ENCODE assay signal across 11 cellular contexts in genomic region chr5:111472579-111472978, GRCh38. TPM values are rescaled to one million over a fixed set of nuclear protein-coding genes. Genes with fewer than 3 reads are reported as not detected.
DNase-seq lines count a peak whose midpoint lies in the region; ATAC-seq and TF ChIP-seq lines count a peak whose summit lies in the region.
"Had no signal": no experiment of that assay in that cellular context is flagged by ENCODE, and none has a peak within 500 bp of the region (broad histone marks: within the 10 kb centered on the region; RNA-seq: fewer than 3 reads in every experiment).

No MANE protein-coding gene starts in this region.

- H2AFZ ChIP-seq in hepatocyte = no peak overlapping the region

- TF ChIP-seq CTCF in CD4-positive, alpha-beta T cell (IDR thresholded peaks at IDR 0.05) = no peak
- TF ChIP-seq CTCF in hepatocyte (IDR thresholded peaks at IDR 0.05; ENCODE audit: poor library complexity) = no peak

- H3K36me3 Mint-ChIP-seq in CD4-positive, alpha-beta T cell (ENCODE audit: low read depth) = peaks cover 76% of the 10 kb centered on the region
- H3K36me3 Mint-ChIP-seq in activated naive CD4-positive, alpha-beta T cell treated with anti-CD3 and anti-CD28 coated beads, Interleukin-2, amount 50 U/mL, for 72 hours = peaks cover 6 to 10% of the 10 kb centered on the region in 2 donors

- no peak overlapping the region for H3K4me3 Mint-ChIP-seq in CD4-positive, alpha-beta T cell

- WGBS in hepatocyte (ENCODE audit: low lambda C conversion rate, missing lambda C conversion rate) = 77% methylated on average over 3 of the region's 3 CpGs

- H3K9me3 Mint-ChIP-seq in CD4-positive, alpha-beta T cell = no peaks in the 10 kb centered on the region
- H3K9me3 Mint-ChIP-seq in activated naive CD4-positive, alpha-beta T cell treated with anti-CD3 and anti-CD28 coated beads, Interleukin-2, amount 50 U/mL, for 72 hours = peaks cover 0 to 7% of the 10 kb centered on the region in 2 donors

- H3K27ac ChIP-seq in CD4-positive, alpha-beta T cell (ENCODE audit: low read depth, low read length) = no peak overlapping the region
- no peak overlapping the region for H3K27ac ChIP-seq in hepatocyte

- POLR2A ChIA-PET in CD4-positive, alpha-beta T cell (lab: Charles Lee) = interaction anchor here (0.8 to 1.0 kb wide), 2 partner anchors 8 to 16 kb away, joined by 3 read pairs; no protein-coding TSS in a partner anchor

- H3K9me2 ChIP-seq in hepatocyte (replicated peaks; ENCODE audit: insufficient read depth) = no peaks in the 10 kb centered on the region

- CTCF ChIA-PET in CD4-positive, alpha-beta T cell (lab: Charles Lee) = no interaction called here

- H3K4me1 Mint-ChIP-seq in CD4-positive, alpha-beta T cell (ENCODE audit: low read depth) = peaks cover 9% of the 10 kb centered on the region

- H3K4me1 ChIP-seq in hepatocyte (ENCODE audit: insufficient read depth) = no peaks in the 10 kb centered on the region

- H3K27ac Mint-ChIP-seq in CD4-positive, alpha-beta T cell = peak overlapping the region; percentile 77
- peak overlapping the region; percentile 58 to 63 for H3K27ac Mint-ChIP-seq in activated naive CD4-positive, alpha-beta T cell treated with anti-CD3 and anti-CD28 coated beads, Interleukin-2, amount 50 U/mL, for 72 hours

- H3K4me3 ChIP-seq in hepatocyte = no peak overlapping the region

- no peak for DNase-seq in CD4-positive, alpha-beta T cell
- no peak for DNase-seq in activated naive CD4-positive, alpha-beta T cell treated with anti-CD3 and anti-CD28 coated beads, Interleukin-2, amount 50 U/mL, for 72 hours (ENCODE audit: low spot score in 2 of 2)
- DNase-seq in hepatocyte (ENCODE audit: low spot score) (no peak), ecto neural progenitor cell (ENCODE audit: low spot score) (no peak), NCI-H1417 treated with DMSO at 0.1 percent for 48 hours (lab: John Stamatoyannopoulos, UW) (no peak)
- DNase-seq: activated effector memory CD4-positive, alpha-beta T cell treated with anti-CD3 and anti-CD28 coated beads, Interleukin-2, amount 50 U/mL, for 16 hours; GOT3; SW 1271 had no signal

- no peaks in the 10 kb centered on the region for H3K27me3 ChIP-seq in CD4-positive, alpha-beta T cell (ENCODE audit: control insufficient read depth, insufficient read depth, low read length)
- no peaks in the 10 kb centered on the region for H3K27me3 ChIP-seq in hepatocyte

- H3K79me2 ChIP-seq in hepatocyte = no peaks in the 10 kb centered on the region

- ATAC-seq in CD4-positive, alpha-beta T cell (ENCODE audit: poor library complexity) = no peak
- ATAC-seq in GM19351 (IDR thresholded peaks at IDR 0.05; ENCODE audit: unreplicated experiment) = peak; percentile 52
- ATAC-seq in HG03457 (IDR thresholded peaks at IDR 0.05; ENCODE audit: unreplicated experiment) = peak; percentile 74
- ATAC-seq in activated naive CD4-positive, alpha-beta T cell treated with anti-CD3 and anti-CD28 coated beads, Interleukin-2, amount 50 U/mL, for 72 hours = no peak
- no peak for ATAC-seq in GM21526 (IDR thresholded peaks at IDR 0.05; ENCODE audit: low FRiP score, unreplicated experiment)

- intact Hi-C loops in CD4-positive, alpha-beta T cell (cut with DNase I, micrococcal nuclease) = no loop called here

- no peak overlapping the region for H3K4me2 ChIP-seq in hepatocyte

- no peaks in the 10 kb centered on the region for H3K36me3 ChIP-seq in hepatocyte (replicated peaks; ENCODE audit: insufficient read depth, low read depth)

- no peaks in the 10 kb centered on the region for H3K9me3 ChIP-seq in CD4-positive, alpha-beta T cell (ENCODE audit: control insufficient read depth, low read length)
- no peaks in the 10 kb centered on the region for H3K9me3 ChIP-seq in hepatocyte (ENCODE audit: low read depth)

- H4K20me1 ChIP-seq in hepatocyte (ENCODE audit: insufficient read depth, poor library complexity, severe bottlenecking) = no peaks in the 10 kb centered on the region

- no peaks in the 10 kb centered on the region for H3K27me3 Mint-ChIP-seq in CD4-positive, alpha-beta T cell

RNA-seq across cellular contexts. Expression of gene STARD4, which starts 39.8 kb away (rescaled TPM):
- total RNA-seq in CD4-positive, alpha-beta T cell = 10 to 100 TPM; 14.9 to 15.2 TPM
- 100 to 1,000 TPM in 1 of 2 donors, 10 to 100 TPM in 1; 43.0 to 108 TPM for total RNA-seq in activated naive CD4-positive, alpha-beta T cell treated with anti-CD3 and anti-CD28 coated beads, Interleukin-2, amount 50 U/mL, for 72 hours
- 126 and 129 TPM in 2 replicates for total RNA-seq in hepatocyte
- 35.0 and 39.9 TPM in 2 replicates for polyA plus RNA-seq in hepatocyte

Comparison
In these comparisons a context has a peak if more than half of its experiments do, and no peak if none do; other contexts are left out.
1. ATAC-seq: peak in GM19351 (single experiment) and HG03457 (single experiment); none in CD4-positive, alpha-beta T cell (single experiment), activated naive CD4-positive, alpha-beta T cell treated with anti-CD3 and anti-CD28 coated beads, Interleukin-2, amount 50 U/mL, for 72 hours (0 of 2) and GM21526 (single experiment).